Comparison of ENCODE assay signal across 8 cellular contexts in the genomic region with DNA sequence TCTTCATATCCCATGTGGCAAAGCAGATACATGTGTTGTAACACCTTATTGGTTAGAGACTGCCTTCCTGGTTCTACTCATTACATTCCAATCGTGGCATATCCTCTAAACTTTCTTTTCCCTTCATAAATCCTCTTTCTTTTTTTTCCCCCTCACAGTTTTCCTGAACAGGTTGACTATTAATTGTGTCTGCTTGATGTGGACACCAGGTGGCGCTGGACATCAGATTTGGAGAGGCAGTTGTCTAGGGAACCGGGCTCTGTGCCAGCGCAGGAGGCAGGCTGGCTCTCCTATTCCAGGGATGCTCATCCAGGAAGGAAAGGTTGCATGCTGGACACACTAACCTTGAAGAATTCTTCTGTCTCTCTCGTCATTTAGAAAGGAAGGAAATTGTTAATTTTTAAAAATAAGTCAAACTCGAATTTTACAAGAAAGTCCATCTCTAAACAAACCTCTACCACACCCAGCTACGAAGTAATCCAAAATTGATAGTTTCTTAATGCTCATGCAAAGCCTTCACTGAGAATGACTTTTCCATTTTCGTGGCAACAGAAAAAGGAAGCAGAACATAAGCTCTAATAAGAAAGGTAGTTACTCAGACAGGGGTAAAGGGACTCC. TPM values are rescaled to one million over a fixed set of nuclear protein-coding genes. Genes with fewer than 3 reads are reported as not detected.
DNase-seq lines count a peak whose midpoint lies in the region; ATAC-seq and TF ChIP-seq lines count a peak whose summit lies in the region.

No MANE protein-coding gene starts in this region.

- ATAC-seq in GM19324 (IDR thresholded peaks at IDR 0.05; ENCODE audit: low FRiP score, unreplicated experiment) (peak; percentile 87), HG03442 (IDR thresholded peaks at IDR 0.05; ENCODE audit: unreplicated experiment) (peak; percentile 83), lung (ENCODE audit: insufficient read depth, low FRiP score) (peak; percentile 85)

- H3K4me1 ChIP-seq in lung (ENCODE audit: control insufficient read depth in 2 of 2, insufficient read depth in 2 of 2, low read length in 2 of 2) = no peaks in the 10 kb centered on the region

- no peaks in the 10 kb centered on the region for H3K9me3 ChIP-seq in lung (ENCODE audit: control insufficient read depth in 2 of 2, insufficient read depth in 1 of 2, low read length in 1 of 2)

- WGBS in lung, 2 donors = 16 to 19% methylated on average over 8 of the region's 8 CpGs

- DNase-seq in CD1c-positive myeloid dendritic cell (ENCODE audit: extremely low spot score) (peak; percentile 71), NCI-H524 (lab: John Stamatoyannopoulos, UW) (peak; percentile 85 to 86), lung (ENCODE audit: low spot score) (peak; percentile 88)
- DNase-seq in activated CD4-positive, alpha-beta T cell treated with anti-CD3 and anti-CD28 coated beads, Interleukin-2, amount 50 U/mL, for 48 hours = peak; percentile 76 to 82
- peak; percentile 57 for DNase-seq in effector CD4-positive, alpha-beta T cell
- DNase-seq in stimulated activated CD8-positive, alpha-beta memory T cell treated with anti-CD3 and anti-CD28 coated beads, Interleukin-15, amount 100 ng/mL, for 1 hour (ENCODE audit: low read depth) = peak; percentile 45

- H3K4me3 ChIP-seq in lung = no peak overlapping the region

- H3K36me3 ChIP-seq in lung (ENCODE audit: control insufficient read depth in 2 of 2, insufficient read depth in 2 of 2, low read length in 2 of 2) = no peaks in the 10 kb centered on the region

- no peaks in the 10 kb centered on the region for H3K27me3 ChIP-seq in lung (ENCODE audit: control insufficient read depth, insufficient read depth)

- peak; percentile 75 for TF ChIP-seq CTCF in lung (IDR thresholded peaks at IDR 0.05; ENCODE audit: control extremely low read depth, extremely low read depth)

- no peak overlapping the region for H3K27ac ChIP-seq in lung (ENCODE audit: low read depth in 1 of 2, low read length in 1 of 2)

RNA-seq across cellular contexts. Expression of a gene that starts 59.4 kb away (rescaled TPM):
- total RNA-seq in lung = not detected
- polyA plus RNA-seq in lung = not detected
